Comparison of ENCODE assay signal across 8 cellular contexts in genomic region chr12:9651265-9651729, GRCh38. TPM values are rescaled to one million over a fixed set of nuclear protein-coding genes. Genes with fewer than 3 reads are reported as not detected.
A peak's percentile ranks its signal among the peaks of the same experiment; 100 is the strongest.
DNase-seq lines count a peak whose midpoint lies in the region; ATAC-seq, FAIRE-seq and TF ChIP-seq lines count a peak whose summit lies in the region.

No MANE protein-coding gene starts in this region.

- H3K27ac ChIP-seq in SJSA1 (peak overlapping the region; percentile 97), gastrocnemius medialis (peak overlapping the region; percentile 71 to 85 (median 82)), ascending aorta (peak overlapping the region in 1 of 2 donors; percentile 3)

- ATAC-seq in gastrocnemius medialis, result no peak
- no peak for ATAC-seq in GM18867 (IDR thresholded peaks at IDR 0.05; ENCODE audit: unreplicated experiment)

- peaks cover 32% of the 10 kb centered on the region for H3K4me1 ChIP-seq in SJSA1 (replicated peaks)
- H3K4me1 ChIP-seq in gastrocnemius medialis, result peaks cover 15 to 25% of the 10 kb centered on the region in 2 donors
- H3K4me1 ChIP-seq in ascending aorta, result peaks cover 0 to 3% of the 10 kb centered on the region in 2 donors

- TF ChIP-seq CTCF in gastrocnemius medialis (IDR thresholded peaks at IDR 0.05 in 4 of 5, conservative IDR thresholded peaks at IDR 0.05 in 1 of 5) (no peak), ascending aorta (IDR thresholded peaks at IDR 0.05) (no peak)

- H3K27me3 ChIP-seq in SJSA1 (replicated peaks) (no peaks in the 10 kb centered on the region), gastrocnemius medialis (no peaks in the 10 kb centered on the region), ascending aorta (no peaks in the 10 kb centered on the region)

- peak; percentile 98 for FAIRE-seq in GM12892 (lab: Jason Lieb, UNC)

- TF ChIP-seq POLR2A in GM12892 (IDR thresholded peaks at IDR 0.05; ENCODE audit: low read depth, low read length) (no peak), gastrocnemius medialis (IDR thresholded peaks at IDR 0.05) (no peak)

- H3K9me3 ChIP-seq in SJSA1 (replicated peaks), result no peaks in the 10 kb centered on the region
- no peaks in the 10 kb centered on the region for H3K9me3 ChIP-seq in gastrocnemius medialis
- no peaks in the 10 kb centered on the region for H3K9me3 ChIP-seq in ascending aorta

- H3K4me3 ChIP-seq in SJSA1, result no peak overlapping the region
- H3K4me3 ChIP-seq in gastrocnemius medialis, result no peak overlapping the region
- H3K4me3 ChIP-seq in ascending aorta, result no peak overlapping the region

- in situ Hi-C loops in gastrocnemius medialis (cut with MboI; ENCODE audit: low sequenced_read_pairs in 4 of 4), result no loop called here

- H3K36me3 ChIP-seq in SJSA1, result peaks cover 44% of the 10 kb centered on the region
- H3K36me3 ChIP-seq in gastrocnemius medialis, result peaks cover 0 to 21% of the 10 kb centered on the region in 2 donors
- peaks cover 0 to 20% of the 10 kb centered on the region in 2 donors for H3K36me3 ChIP-seq in ascending aorta

- intact Hi-C loops in gastrocnemius medialis (cut with DNase I; ENCODE audit: low total_unique reads), result no loop called here
- intact Hi-C loops in ascending aorta (cut with DNase I), result loop anchor here (10.0 kb wide), 1 partner anchor 586 kb away; no protein-coding TSS in a partner anchor

- DNase-seq in GM12892 (ENCODE audit: insufficient read length), result no peak
- peak; percentile 55 to 63 for DNase-seq in SJSA1 (ENCODE audit: low read depth in 1 of 2, low spot score in 2 of 2)
- peak; percentile 34 for DNase-seq in dedifferentiated amniotic fluid mesenchymal stem cell (ENCODE audit: extremely low spot score)
- no peak for DNase-seq in gastrocnemius medialis
- no peak for DNase-seq in ascending aorta (ENCODE audit: low spot score in 2 of 2)
- DNase-seq in iPS-NIHi7 (ENCODE audit: extremely low spot score), result no peak
- DNase-seq in midbrain (lab: John Stamatoyannopoulos, UW), result no peak

RNA-seq across cellular contexts. Expression of gene CLEC2D, which starts 18.2 kb away (rescaled TPM):
- polyA plus RNA-seq in GM12892 (2012; ENCODE audit: missing spikeins), result 187 TPM
- 3.4 and 6.9 TPM in 2 replicates for total RNA-seq in SJSA1 (2014; rRNA removed; shearing (Covaris generic))
- 1 to 10 TPM in 1 of 4 donors, under 1 TPM in 3; 0.29 to 2.1 (median 0.58) TPM for total RNA-seq in gastrocnemius medialis
- total RNA-seq in ascending aorta, result not detected

RNA-seq across cellular contexts. Expression of gene KLRB1, which starts 43.6 kb away (rescaled TPM):
- 0.78 TPM for polyA plus RNA-seq in GM12892 (2012; ENCODE audit: missing spikeins)
- not detected in 2 replicates for total RNA-seq in SJSA1 (2014; rRNA removed; shearing (Covaris generic))
- 1 to 10 TPM in 1 of 4 donors, not detected in 3; 1.0 TPM for total RNA-seq in gastrocnemius medialis
- not detected for total RNA-seq in ascending aorta

Comparison
In these comparisons a context has a peak if more than half of its experiments do, and no peak if none do; other contexts are left out.
1. DNase-seq: peak in SJSA1 (2 of 2) and dedifferentiated amniotic fluid mesenchymal stem cell (single experiment); none in GM12892 (single experiment), gastrocnemius medialis (0 of 2), ascending aorta (0 of 2), iPS-NIHi7 (single experiment) and midbrain (single experiment).